Comparison of ENCODE assay signal across 11 cellular contexts in the genomic region with DNA sequence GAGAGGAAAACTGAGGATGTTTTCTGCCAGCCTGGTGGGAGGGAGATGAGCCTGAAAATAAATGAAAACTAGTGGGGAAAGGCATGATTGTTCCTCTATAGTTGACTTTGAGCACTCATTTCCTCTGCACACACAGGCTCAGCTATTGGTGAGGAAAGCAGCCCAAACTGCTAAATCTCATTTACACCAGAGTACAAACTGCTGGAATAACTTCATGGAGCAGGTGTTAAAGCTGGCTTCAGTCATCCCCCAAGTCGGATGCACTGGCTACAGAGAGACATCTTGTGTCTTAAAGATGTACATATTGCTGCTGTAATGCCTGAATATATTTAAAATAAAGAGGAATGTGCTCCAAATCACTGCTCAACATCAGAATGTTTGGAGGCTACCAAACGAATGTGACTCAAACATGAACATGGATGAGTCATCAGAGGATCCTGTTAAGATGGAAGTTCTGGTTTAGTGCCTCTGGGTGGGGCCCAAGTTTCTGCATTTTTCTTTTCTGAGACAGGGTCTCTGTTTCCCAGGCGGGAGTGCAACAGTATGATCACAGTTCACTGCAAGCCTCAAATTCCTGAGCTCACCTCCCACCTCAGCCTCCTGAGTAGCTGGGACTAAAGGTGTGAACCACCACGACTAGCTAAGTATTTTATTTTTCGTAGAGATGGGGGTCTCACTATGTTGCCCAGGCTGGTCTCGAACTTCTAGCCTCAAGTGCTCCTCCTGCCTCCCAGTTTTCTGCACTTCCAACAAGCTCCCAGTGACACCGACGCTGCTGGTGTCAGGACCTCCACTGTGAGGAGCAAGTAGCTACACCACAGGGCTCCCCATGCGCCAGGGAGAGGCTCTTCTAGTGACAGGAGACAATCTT.
DNase-seq lines count a peak whose midpoint lies in the region; ATAC-seq and TF ChIP-seq lines count a peak whose summit lies in the region.
"Had no signal": no experiment of that assay in that cellular context is flagged by ENCODE, and none has a peak within 500 bp of the region (broad histone marks: within the 10 kb centered on the region; RNA-seq: fewer than 3 reads in every experiment).

No MANE protein-coding gene starts in this region.

- H3F3A ChIP-seq in SK-N-SH (replicated peaks; ENCODE audit: insufficient read depth) = peaks cover 10% of the 10 kb centered on the region

- no peaks in the 10 kb centered on the region for H3K4me1 ChIP-seq in right cardiac atrium (ENCODE audit: control insufficient read depth, insufficient read depth, low read length)
- peaks cover 2 to 7% of the 10 kb centered on the region in 2 experiments; a peak in 3 of 4 replicates for H3K4me1 ChIP-seq in SK-N-SH (ENCODE audit: control insufficient read depth in 1 of 2, insufficient read depth in 2 of 2, low read depth in 1 of 2, low read length in 1 of 2)

- 0 out of 2 replicates have a peak, but pooled peaks have one; percentile 20 for TF ChIP-seq RAD21 in SK-N-SH (IDR thresholded peaks at IDR 0.05; ENCODE audit: low read length)

- H3K27ac Mint-ChIP-seq in type B pancreatic cell = peak overlapping the region; percentile 47

- no peaks in the 10 kb centered on the region for H3K9me3 ChIP-seq in right cardiac atrium (ENCODE audit: control insufficient read depth, low read length)
- H3K9me3 ChIP-seq in SK-N-SH = no peaks in the 10 kb centered on the region
- H3K9me3 ChIP-seq: upper lobe of left lung had no signal

- no peak overlapping the region for H3K4me3 Mint-ChIP-seq in type B pancreatic cell

- H3K4me2 ChIP-seq in SK-N-SH = peak overlapping the region; percentile 42; the same call in 1 of the 2 replicates

- H4K20me1 ChIP-seq in SK-N-SH (ENCODE audit: insufficient read depth) = no peaks in the 10 kb centered on the region

- peaks cover 0 to under 1% of the 10 kb centered on the region in 2 experiments for H3K36me3 ChIP-seq in SK-N-SH (replicated peaks in 1 of 2; ENCODE audit: control insufficient read depth in 1 of 2, insufficient read depth in 2 of 2, low read length in 1 of 2)
- H3K36me3 ChIP-seq: upper lobe of left lung had no signal

- H3K9me3 Mint-ChIP-seq in type B pancreatic cell = no peaks in the 10 kb centered on the region

- no peaks in the 10 kb centered on the region for H3K27me3 Mint-ChIP-seq in type B pancreatic cell

- no peak for DNase-seq in right cardiac atrium
- DNase-seq in Right ventricle myocardium inferior (ENCODE audit: missing footprints) = no peak
- no peak for DNase-seq in SK-N-SH
- DNase-seq in fibroblast of peridontal ligament (ENCODE audit: extremely low read depth) = peak; percentile 81
- no peak for DNase-seq in type B pancreatic cell (ENCODE audit: extremely low spot score, unreplicated experiment)
- no peak for DNase-seq in DMS153 (lab: John Stamatoyannopoulos, UW)
- DNase-seq: activated CD4-positive, alpha-beta T cell treated with anti-CD3 and anti-CD28 coated beads, Interleukin-2, amount 50 U/mL, for 1 hour; NCI-H2029 treated with DMSO at 0.1 percent for 48 hours; upper lobe of left lung had no signal

- no peak for TF ChIP-seq EP300 in SK-N-SH (IDR thresholded peaks at IDR 0.05; ENCODE audit: borderline replicate concordance in 1 of 2, low read depth in 1 of 2, low read length in 1 of 2)

- TF ChIP-seq CTCF in SK-N-SH (IDR thresholded peaks at IDR 0.05) (peak; percentile 28; the same call in 1 of the 2 replicates), type B pancreatic cell (conservative IDR thresholded peaks at IDR 0.05) (no peak)

- H3K9ac ChIP-seq in SK-N-SH = no peak overlapping the region

- no peaks in the 10 kb centered on the region for H3K4me1 Mint-ChIP-seq in type B pancreatic cell (ENCODE audit: unreplicated experiment)

- no peaks in the 10 kb centered on the region for H3K27me3 ChIP-seq in right cardiac atrium (ENCODE audit: control insufficient read depth, insufficient read depth)
- H3K27me3 ChIP-seq in SK-N-SH (ENCODE audit: insufficient read depth) = no peaks in the 10 kb centered on the region
- H3K27me3 ChIP-seq: upper lobe of left lung had no signal

- H2AFZ ChIP-seq in SK-N-SH (ENCODE audit: low read depth) = peak overlapping the region; percentile 56; the same call in 1 of the 2 replicates

- intact Hi-C loops in right cardiac atrium (cut with DNase I) (loop anchor here in 1 of 4 donors (10.0 kb wide), 1 partner anchor 48 kb away; no protein-coding TSS in a partner anchor), Right ventricle myocardium inferior (cut with DNase I) (no loop called here)

- POLR2A ChIA-PET in SK-N-SH (lab: Yijun Ruan, JAX) = interaction anchor here (2.0 kb wide), 1 partner anchor 57 kb away, joined by 7 read pairs; no protein-coding TSS in a partner anchor

- peaks cover 21% of the 10 kb centered on the region for H3K36me3 Mint-ChIP-seq in type B pancreatic cell

- H3K79me2 ChIP-seq in SK-N-SH (ENCODE audit: insufficient read depth) = no peaks in the 10 kb centered on the region

- 77% methylated on average over 9 of the region's 9 CpGs for WGBS in right cardiac atrium
- 54% methylated on average over 9 of the region's 9 CpGs for WGBS in SK-N-SH (ENCODE audit: low lambda C conversion rate)

- H3K4me3 ChIP-seq in right cardiac atrium (ENCODE audit: low read length) (no peak overlapping the region), SK-N-SH (ENCODE audit: low read depth in 2 of 2, low read length in 1 of 2) (no peak overlapping the region)
- H3K4me3 ChIP-seq: upper lobe of left lung had no signal

- H3K9me2 ChIP-seq in SK-N-SH = no peaks in the 10 kb centered on the region

- H3K27ac ChIP-seq in right cardiac atrium (ENCODE audit: low read length) (no peak overlapping the region), SK-N-SH (ENCODE audit: low read depth in 2 of 2, low read length in 1 of 2) (peak overlapping the region in 1 of 2 experiments; percentile 53; a peak in 3 of 4 replicates)
- H3K27ac ChIP-seq: upper lobe of left lung had no signal

- CTCF ChIA-PET in SK-N-SH (lab: Yijun Ruan, JAX) = interaction anchor here (0.8 to 2.6 kb wide), 9 partner anchors 8 to 68 kb away, joined by 3 to 16 read pairs (median 4); no protein-coding TSS in a partner anchor

- peak; percentile 32 to 44 for ATAC-seq in right cardiac atrium
- ATAC-seq in Right ventricle myocardium inferior = no peak
- ATAC-seq in GM19324 (IDR thresholded peaks at IDR 0.05; ENCODE audit: low FRiP score, unreplicated experiment) = no peak
- no peak for ATAC-seq in GM19455 (IDR thresholded peaks at IDR 0.05; ENCODE audit: unreplicated experiment)

TF ChIP-seq in SK-N-SH, 30 proteins besides CTCF, POLR2A, EP300 and RAD21 (continues in another document):
- TF ChIP-seq GABPA (IDR thresholded peaks at IDR 0.05; ENCODE audit: low read depth) = no peak
- no peak for TF ChIP-seq MXI1 (IDR thresholded peaks at IDR 0.05; ENCODE audit: low read depth, low read length)
- TF ChIP-seq GATA2 (CRISPR knock-in tag; IDR thresholded peaks at IDR 0.05) = no peak
- TF ChIP-seq, protein P1, sequence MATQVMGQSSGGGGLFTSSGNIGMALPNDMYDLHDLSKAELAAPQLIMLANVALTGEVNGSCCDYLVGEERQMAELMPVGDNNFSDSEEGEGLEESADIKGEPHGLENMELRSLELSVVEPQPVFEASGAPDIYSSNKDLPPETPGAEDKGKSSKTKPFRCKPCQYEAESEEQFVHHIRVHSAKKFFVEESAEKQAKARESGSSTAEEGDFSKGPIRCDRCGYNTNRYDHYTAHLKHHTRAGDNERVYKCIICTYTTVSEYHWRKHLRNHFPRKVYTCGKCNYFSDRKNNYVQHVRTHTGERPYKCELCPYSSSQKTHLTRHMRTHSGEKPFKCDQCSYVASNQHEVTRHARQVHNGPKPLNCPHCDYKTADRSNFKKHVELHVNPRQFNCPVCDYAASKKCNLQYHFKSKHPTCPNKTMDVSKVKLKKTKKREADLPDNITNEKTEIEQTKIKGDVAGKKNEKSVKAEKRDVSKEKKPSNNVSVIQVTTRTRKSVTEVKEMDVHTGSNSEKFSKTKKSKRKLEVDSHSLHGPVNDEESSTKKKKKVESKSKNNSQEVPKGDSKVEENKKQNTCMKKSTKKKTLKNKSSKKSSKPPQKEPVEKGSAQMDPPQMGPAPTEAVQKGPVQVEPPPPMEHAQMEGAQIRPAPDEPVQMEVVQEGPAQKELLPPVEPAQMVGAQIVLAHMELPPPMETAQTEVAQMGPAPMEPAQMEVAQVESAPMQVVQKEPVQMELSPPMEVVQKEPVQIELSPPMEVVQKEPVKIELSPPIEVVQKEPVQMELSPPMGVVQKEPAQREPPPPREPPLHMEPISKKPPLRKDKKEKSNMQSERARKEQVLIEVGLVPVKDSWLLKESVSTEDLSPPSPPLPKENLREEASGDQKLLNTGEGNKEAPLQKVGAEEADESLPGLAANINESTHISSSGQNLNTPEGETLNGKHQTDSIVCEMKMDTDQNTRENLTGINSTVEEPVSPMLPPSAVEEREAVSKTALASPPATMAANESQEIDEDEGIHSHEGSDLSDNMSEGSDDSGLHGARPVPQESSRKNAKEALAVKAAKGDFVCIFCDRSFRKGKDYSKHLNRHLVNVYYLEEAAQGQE (IDR thresholded peaks at IDR 0.05; ENCODE audit: low read depth, low read length) = no peak
- TF ChIP-seq PBX3 (IDR thresholded peaks at IDR 0.05) = peak; percentile 35
- no peak for TF ChIP-seq SIN3A (IDR thresholded peaks at IDR 0.05; ENCODE audit: borderline replicate concordance, low read depth, low read length)
- TF ChIP-seq, protein P2, sequence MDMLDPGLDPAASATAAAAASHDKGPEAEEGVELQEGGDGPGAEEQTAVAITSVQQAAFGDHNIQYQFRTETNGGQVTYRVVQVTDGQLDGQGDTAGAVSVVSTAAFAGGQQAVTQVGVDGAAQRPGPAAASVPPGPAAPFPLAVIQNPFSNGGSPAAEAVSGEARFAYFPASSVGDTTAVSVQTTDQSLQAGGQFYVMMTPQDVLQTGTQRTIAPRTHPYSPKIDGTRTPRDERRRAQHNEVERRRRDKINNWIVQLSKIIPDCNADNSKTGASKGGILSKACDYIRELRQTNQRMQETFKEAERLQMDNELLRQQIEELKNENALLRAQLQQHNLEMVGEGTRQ (IDR thresholded peaks at IDR 0.05; ENCODE audit: borderline replicate concordance, low read depth, low read length) = no peak
- TF ChIP-seq TCF12 (IDR thresholded peaks at IDR 0.05) = peak; percentile 69
- peak; percentile 92 for TF ChIP-seq FOSL2 (IDR thresholded peaks at IDR 0.05; ENCODE audit: borderline replicate concordance, low read depth)
- peak; percentile 84 for TF ChIP-seq JUND (IDR thresholded peaks at IDR 0.05)

Comparison
In these comparisons a context has a peak if more than half of its experiments do, and no peak if none do; other contexts are left out.
1. ATAC-seq: peak in right cardiac atrium (2 of 2); none in Right ventricle myocardium inferior (single experiment), GM19324 (single experiment) and GM19455 (single experiment).